Comparison of ENCODE assay signal across 1 cellular context in genomic region chr1:19797827-19798226, GRCh38.
TF ChIP-seq lines count a peak whose summit lies in the region.

No MANE protein-coding gene starts in this region.

TF ChIP-seq in IMR-90, 13 proteins besides CTCF, POLR2A, EP300 and RAD21 (continued from another document):
- TF ChIP-seq RCOR1 (IDR thresholded peaks at IDR 0.05; ENCODE audit: insufficient replicate concordance, low read length) (no peak), BHLHE40 (IDR thresholded peaks at IDR 0.05; ENCODE audit: low read depth, low read length) (no peak), MXI1 (IDR thresholded peaks at IDR 0.05; ENCODE audit: borderline replicate concordance, low read depth, low read length) (no peak), SMC3 (IDR thresholded peaks at IDR 0.05; ENCODE audit: low read depth, low read length) (no peak), FOS (IDR thresholded peaks at IDR 0.05; ENCODE audit: low read depth, low read length) (no peak), CHD1 (IDR thresholded peaks at IDR 0.05; ENCODE audit: low read depth, low read length) (no peak), NFE2L2 (IDR thresholded peaks at IDR 0.05; ENCODE audit: low read depth, low read length) (no peak), CEBPB (IDR thresholded peaks at IDR 0.05; ENCODE audit: low read depth, low read length) (no peak), ELK1 (IDR thresholded peaks at IDR 0.05; ENCODE audit: borderline replicate concordance, low read depth, low read length) (no peak), MAZ (IDR thresholded peaks at IDR 0.05; ENCODE audit: borderline replicate concordance, low read depth, low read length) (no peak)
TF ChIP-seq in IMR-90: peak in this region for 0.
